Comparison of ENCODE assay signal across 17 cellular contexts in the genomic region with DNA sequence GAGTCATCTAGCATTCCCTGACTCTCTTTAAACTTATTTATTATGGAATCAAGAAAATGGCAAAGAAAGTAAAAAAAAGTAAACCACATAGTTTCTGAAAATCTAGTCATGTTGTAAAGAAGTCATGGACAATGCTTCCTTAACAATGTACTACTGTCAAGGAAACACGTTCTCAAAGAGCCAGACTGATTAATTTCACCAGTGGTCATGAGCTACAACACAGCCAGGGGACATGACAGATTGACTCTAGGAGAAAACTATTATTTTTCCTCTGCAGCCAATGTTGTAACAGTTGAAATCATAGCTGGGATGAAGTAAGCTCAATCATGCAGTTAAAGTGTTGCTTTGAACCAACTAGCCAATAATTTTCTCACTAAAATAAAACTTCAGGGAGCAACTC.
"Had no signal": no experiment of that assay in that cellular context is flagged by ENCODE, and none has a peak within 500 bp of the region (broad histone marks: within the 10 kb centered on the region; RNA-seq: fewer than 3 reads in every experiment).

No MANE protein-coding gene starts in this region.

- H3K27ac ChIP-seq: coronary artery, esophagus muscularis mucosa, heart right ventricle, left lung, lower lobe of right lung had no signal

- H3K36me3 ChIP-seq: esophagus muscularis mucosa, heart right ventricle, left lung, lower lobe of right lung had no signal

- DNase-seq: dermis blood vessel endothelial cell; dorsolateral prefrontal cortex; effector CD4-positive, alpha-beta T cell; effector memory CD4-positive, alpha-beta T cell; glutamatergic neuron; head of caudate nucleus; heart right ventricle; hippocampal formation; left cardiac atrium; left lung; left ventricle myocardium superior; lower lobe of right lung; mucosa of descending colon; naive B cell; naive thymus-derived CD8-positive, alpha-beta T cell had no signal

- H3K4me3 ChIP-seq: coronary artery, dorsolateral prefrontal cortex, esophagus muscularis mucosa, heart right ventricle, left lung, lower lobe of right lung, mucosa of descending colon had no signal

- H3K9me3 ChIP-seq: esophagus muscularis mucosa, lower lobe of right lung, mucosa of descending colon had no signal

- H3K27me3 ChIP-seq: dorsolateral prefrontal cortex, esophagus muscularis mucosa, heart right ventricle, left lung had no signal

- H3K4me1 ChIP-seq: esophagus muscularis mucosa, heart right ventricle, left lung, lower lobe of right lung had no signal
